Comparison of ENCODE assay signal across 30 cellular contexts in genomic region chr3:25094932-25095690, GRCh38.
DNase-seq lines count a peak whose midpoint lies in the region; ATAC-seq and TF ChIP-seq lines count a peak whose summit lies in the region.
"Had no signal": no experiment of that assay in that cellular context is flagged by ENCODE, and none has a peak within 500 bp of the region (broad histone marks: within the 10 kb centered on the region; RNA-seq: fewer than 3 reads in every experiment).

No MANE protein-coding gene starts in this region.

- no peak for ATAC-seq in activated naive CD8-positive, alpha-beta T cell treated with anti-CD3 and anti-CD28 coated beads, Interleukin-2, amount 50 U/mL, for 24 hours
- ATAC-seq in HG03520 (IDR thresholded peaks at IDR 0.05; ENCODE audit: unreplicated experiment) = no peak
- ATAC-seq: activated CD4-positive, CD25-positive, alpha-beta regulatory T cell treated with anti-CD3 and anti-CD28 coated beads, Interleukin-2, amount 50 U/mL, for 24 hours; activated T-helper 17 cell treated with anti-CD3 and anti-CD28 coated beads, Interleukin-2, amount 50 U/mL, for 72 hours; GM23338; pancreas; right cardiac atrium had no signal

- no peak overlapping the region for H3K4me3 Mint-ChIP-seq in nephron progenitor cell
- no peak overlapping the region for H3K4me3 Mint-ChIP-seq in activated naive CD8-positive, alpha-beta T cell treated with anti-CD3 and anti-CD28 coated beads, Interleukin-2, amount 50 U/mL, for 24 hours
- H3K4me3 Mint-ChIP-seq: activated naive CD4-positive, alpha-beta T cell treated with anti-CD3 and anti-CD28 coated beads, Interleukin-2, amount 50 U/mL, for 24 hours; activated T-helper 17 cell treated with anti-CD3 and anti-CD28 coated beads, Interleukin-2, amount 50 U/mL, for 72 hours; dendritic cell treated with granulocyte-macrophage colony-stimulating factor and Interleukin-4, amounts not matched to agents 40 ng/mL and 50 ng/mL, for 4 days; GM23338; IgD-negative memory B cell had no signal

- DNase-seq in Ammon's horn (ENCODE audit: low spot score) = peak; percentile 13
- peak; percentile 6 for DNase-seq in LNCaP clone FGC (ENCODE audit: low read depth)
- peak; percentile 35 for DNase-seq in dedifferentiated amniotic fluid mesenchymal stem cell (ENCODE audit: extremely low spot score)
- peak; percentile 8 for DNase-seq in nephron progenitor cell
- DNase-seq in activated naive CD8-positive, alpha-beta T cell treated with anti-CD3 and anti-CD28 coated beads, Interleukin-2, amount 50 U/mL, for 24 hours = no peak
- no peak for DNase-seq in NCI-H1436 treated with DMSO at 0.1 percent for 48 hours (lab: John Stamatoyannopoulos, UW)
- no peak for DNase-seq in middle frontal gyrus (ENCODE audit: extremely low spot score, low spot score)
- DNase-seq: ACHN; activated CD4-positive, alpha-beta T cell treated with anti-CD3 and anti-CD28 coated beads, Interleukin-2, amount 50 U/mL, for 48 hours; activated CD8-positive, alpha-beta memory T cell treated with anti-CD3 and anti-CD28 coated beads, Interleukin-2, amount 50 U/mL, for 4 hours; aorta; Caco-2; esophagus squamous epithelium; NCI-H2029; NCI-H226; NCI-H748 treated with DMSO at 0.1 percent for 48 hours; pancreas; right cardiac atrium; spleen; T-helper 1 cell; trophoblast cell had no signal

- no peaks in the 10 kb centered on the region for H3K9me3 Mint-ChIP-seq in nephron progenitor cell
- H3K9me3 Mint-ChIP-seq in activated naive CD8-positive, alpha-beta T cell treated with anti-CD3 and anti-CD28 coated beads, Interleukin-2, amount 50 U/mL, for 24 hours = no peaks in the 10 kb centered on the region
- H3K9me3 Mint-ChIP-seq: activated naive CD4-positive, alpha-beta T cell treated with anti-CD3 and anti-CD28 coated beads, Interleukin-2, amount 50 U/mL, for 24 hours; dendritic cell treated with granulocyte-macrophage colony-stimulating factor and Interleukin-4, amounts not matched to agents 40 ng/mL and 50 ng/mL, for 4 days; GM23338 had no signal

- TF ChIP-seq CTCF in LNCaP clone FGC (IDR thresholded peaks at IDR 0.05; ENCODE audit: control insufficient read depth, extremely low read depth, insufficient read depth) (peak; percentile 54), nephron progenitor cell (IDR thresholded peaks at IDR 0.05) (no peak)

- peaks cover 51% of the 10 kb centered on the region for H3K4me1 Mint-ChIP-seq in nephron progenitor cell
- H3K4me1 Mint-ChIP-seq in activated naive CD8-positive, alpha-beta T cell treated with anti-CD3 and anti-CD28 coated beads, Interleukin-2, amount 50 U/mL, for 24 hours = no peaks in the 10 kb centered on the region
- H3K4me1 Mint-ChIP-seq: activated naive CD4-positive, alpha-beta T cell treated with anti-CD3 and anti-CD28 coated beads, Interleukin-2, amount 50 U/mL, for 24 hours; activated T-helper 17 cell treated with anti-CD3 and anti-CD28 coated beads, Interleukin-2, amount 50 U/mL, for 72 hours; IgD-negative memory B cell had no signal

- no peaks in the 10 kb centered on the region for H3K36me3 Mint-ChIP-seq in nephron progenitor cell (ENCODE audit: low read depth)
- no peaks in the 10 kb centered on the region for H3K36me3 Mint-ChIP-seq in activated naive CD8-positive, alpha-beta T cell treated with anti-CD3 and anti-CD28 coated beads, Interleukin-2, amount 50 U/mL, for 24 hours (ENCODE audit: low read depth)
- H3K36me3 Mint-ChIP-seq: activated naive CD4-positive, alpha-beta T cell treated with anti-CD3 and anti-CD28 coated beads, Interleukin-2, amount 50 U/mL, for 24 hours; IgD-negative memory B cell had no signal

- H3K4me3 ChIP-seq in LNCaP clone FGC (ENCODE audit: low read depth, low read length) = no peak overlapping the region
- H3K4me3 ChIP-seq: cardiac muscle cell, esophagus squamous epithelium, GM23338, lung, pancreas, spleen had no signal

- H3K27me3 Mint-ChIP-seq in nephron progenitor cell (ENCODE audit: low read depth, poor library complexity) = no peaks in the 10 kb centered on the region
- no peaks in the 10 kb centered on the region for H3K27me3 Mint-ChIP-seq in activated naive CD8-positive, alpha-beta T cell treated with anti-CD3 and anti-CD28 coated beads, Interleukin-2, amount 50 U/mL, for 24 hours
- H3K27me3 Mint-ChIP-seq: activated naive CD4-positive, alpha-beta T cell treated with anti-CD3 and anti-CD28 coated beads, Interleukin-2, amount 50 U/mL, for 24 hours; activated T-helper 17 cell treated with anti-CD3 and anti-CD28 coated beads, Interleukin-2, amount 50 U/mL, for 72 hours; dendritic cell treated with granulocyte-macrophage colony-stimulating factor and Interleukin-4, amounts not matched to agents 40 ng/mL and 50 ng/mL, for 4 days had no signal

- H3K27ac Mint-ChIP-seq in nephron progenitor cell = no peak overlapping the region
- no peak overlapping the region for H3K27ac Mint-ChIP-seq in activated naive CD8-positive, alpha-beta T cell treated with anti-CD3 and anti-CD28 coated beads, Interleukin-2, amount 50 U/mL, for 24 hours
- H3K27ac Mint-ChIP-seq: activated naive CD4-positive, alpha-beta T cell treated with anti-CD3 and anti-CD28 coated beads, Interleukin-2, amount 50 U/mL, for 24 hours; activated T-helper 17 cell treated with anti-CD3 and anti-CD28 coated beads, Interleukin-2, amount 50 U/mL, for 72 hours; dendritic cell treated with granulocyte-macrophage colony-stimulating factor and Interleukin-4, amounts not matched to agents 40 ng/mL and 50 ng/mL, for 4 days; GM23338; IgD-negative memory B cell had no signal

Comparison
In these comparisons a context has a peak if more than half of its experiments do, and no peak if none do; other contexts are left out.
1. DNase-seq: peak in Ammon's horn (single experiment), LNCaP clone FGC (single experiment), dedifferentiated amniotic fluid mesenchymal stem cell (single experiment) and nephron progenitor cell (single experiment); none in activated naive CD8-positive, alpha-beta T cell treated with anti-CD3 and anti-CD28 coated beads, Interleukin-2, amount 50 U/mL, for 24 hours (single experiment), NCI-H1436 treated with DMSO at 0.1 percent for 48 hours (single experiment) and middle frontal gyrus (single experiment).